8 cellular contexts compared by ENCODE assay signal in genomic region chr10:25017247-25017590, GRCh38. TPM values are rescaled to one million over a fixed set of nuclear protein-coding genes. Genes with fewer than 3 reads are reported as not detected.
A peak's percentile ranks its signal among the peaks of the same experiment; 100 is the strongest.
DNase-seq lines count a peak whose midpoint lies in the region; ATAC-seq and TF ChIP-seq lines count a peak whose summit lies in the region.

No MANE protein-coding gene starts in this region.

- ATAC-seq in GM21526 (IDR thresholded peaks at IDR 0.05; ENCODE audit: low FRiP score, unreplicated experiment) (peak; percentile 3), HG03432 (IDR thresholded peaks at IDR 0.05; ENCODE audit: unreplicated experiment) (no peak)

- peaks cover 24% of the 10 kb centered on the region for H3K36me3 Mint-ChIP-seq in Calu3 (ENCODE audit: insufficient read depth, unreplicated experiment)
- H3K36me3 Mint-ChIP-seq in activated T-helper 1 cell treated with anti-CD3 and anti-CD28 coated beads, Interleukin-12 subunit alpha, Interleukin-12 subunit beta, Interleukin-2, Interleukin-4 antibody, amounts not matched to agents 30 ng/mL and 10 ng/mL and 1 ng/mL, durations not matched to agents 14 hours and 24 hours and 36 hours (ENCODE audit: low read depth), result peaks cover 1% of the 10 kb centered on the region

- no peaks in the 10 kb centered on the region for H3K27me3 Mint-ChIP-seq in Calu3 (ENCODE audit: unreplicated experiment)
- peaks cover 2% of the 10 kb centered on the region for H3K27me3 Mint-ChIP-seq in activated T-helper 1 cell treated with anti-CD3 and anti-CD28 coated beads, Interleukin-12 subunit alpha, Interleukin-12 subunit beta, Interleukin-2, Interleukin-4 antibody, amounts not matched to agents 30 ng/mL and 10 ng/mL and 1 ng/mL, durations not matched to agents 14 hours and 24 hours and 36 hours (ENCODE audit: insufficient read depth)

- TF ChIP-seq CTCF in Calu3 (IDR thresholded peaks at IDR 0.05; ENCODE audit: unreplicated experiment) (no peak), right atrium auricular region (IDR thresholded peaks at IDR 0.05) (no peak)

- intact Hi-C loops in Calu3 (cut with micrococcal nuclease; ENCODE audit: unreplicated experiment), result loop anchor here (1.0 to 5.0 kb wide), 2 partner anchors 45 to 374 kb away; no protein-coding TSS in a partner anchor
- intact Hi-C loops in activated T-helper 1 cell treated with anti-CD3 and anti-CD28 coated beads, Interleukin-12 subunit alpha, Interleukin-12 subunit beta, Interleukin-2, Interleukin-4 antibody, amounts not matched to agents 30 ng/mL and 10 ng/mL and 1 ng/mL, durations not matched to agents 14 hours and 24 hours and 36 hours (cut with micrococcal nuclease), result loop anchor here (1.0 to 5.0 kb wide), 8 partner anchors 45 to 1580 kb away; partner anchors contain the start of gene OTUD1

- CTCF ChIA-PET in Calu3 (lab: Charles Lee), result no interaction called here

- H3K4me3 Mint-ChIP-seq in Calu3 (ENCODE audit: low read depth, unreplicated experiment), result peak overlapping the region; percentile 93
- H3K4me3 Mint-ChIP-seq in activated T-helper 1 cell treated with anti-CD3 and anti-CD28 coated beads, Interleukin-12 subunit alpha, Interleukin-12 subunit beta, Interleukin-2, Interleukin-4 antibody, amounts not matched to agents 30 ng/mL and 10 ng/mL and 1 ng/mL, durations not matched to agents 14 hours and 24 hours and 36 hours, result peak overlapping the region; percentile 89

- H3K4me1 Mint-ChIP-seq in Calu3 (ENCODE audit: low read depth, unreplicated experiment), result peaks cover 16% of the 10 kb centered on the region
- H3K4me1 Mint-ChIP-seq in activated T-helper 1 cell treated with anti-CD3 and anti-CD28 coated beads, Interleukin-12 subunit alpha, Interleukin-12 subunit beta, Interleukin-2, Interleukin-4 antibody, amounts not matched to agents 30 ng/mL and 10 ng/mL and 1 ng/mL, durations not matched to agents 14 hours and 24 hours and 36 hours (ENCODE audit: low read depth), result peaks cover 16% of the 10 kb centered on the region

- BruUV-seq in Calu3 (replicated peaks; lab: Mats Ljungman, UMichigan), result TSS peak; percentile 71

- DNase-seq in Calu3 (no peak), NCI-H1417 treated with DMSO at 0.1 percent for 48 hours (lab: John Stamatoyannopoulos, UW) (peak; percentile 11), right atrium auricular region (ENCODE audit: low spot score) (no peak), skeletal muscle cell (ENCODE audit: low read depth) (no peak), kidney tubule cell (ENCODE audit: low spot score) (no peak)
- no peak for DNase-seq in activated T-helper 1 cell treated with anti-CD3 and anti-CD28 coated beads, Interleukin-12 subunit alpha, Interleukin-12 subunit beta, Interleukin-2, Interleukin-4 antibody, amounts not matched to agents 30 ng/mL and 10 ng/mL and 1 ng/mL, durations not matched to agents 14 hours and 24 hours and 36 hours (ENCODE audit: low spot score)

- no peaks in the 10 kb centered on the region for H3K9me3 ChIP-seq in right atrium auricular region

- H3K4me1 ChIP-seq in right atrium auricular region, result peaks cover 0 to 13% of the 10 kb centered on the region in 2 donors

- H3K27me3 ChIP-seq in right atrium auricular region, result no peaks in the 10 kb centered on the region

- H3K36me3 ChIP-seq in right atrium auricular region, result no peaks in the 10 kb centered on the region

- H3K4me3 ChIP-seq in right atrium auricular region (peak overlapping the region; percentile 57 to 73), skeletal muscle cell (ENCODE audit: low read depth, low read length) (peak overlapping the region; percentile 74)

- peak overlapping the region; percentile 92 to 93 for H3K27ac ChIP-seq in right atrium auricular region

- H3K27ac Mint-ChIP-seq in Calu3 (ENCODE audit: unreplicated experiment), result peak overlapping the region; percentile 99
- H3K27ac Mint-ChIP-seq in activated T-helper 1 cell treated with anti-CD3 and anti-CD28 coated beads, Interleukin-12 subunit alpha, Interleukin-12 subunit beta, Interleukin-2, Interleukin-4 antibody, amounts not matched to agents 30 ng/mL and 10 ng/mL and 1 ng/mL, durations not matched to agents 14 hours and 24 hours and 36 hours, result peak overlapping the region; percentile 95

- H3K9me3 Mint-ChIP-seq in Calu3 (ENCODE audit: low read depth, unreplicated experiment), result no peaks in the 10 kb centered on the region
- peaks cover 7% of the 10 kb centered on the region for H3K9me3 Mint-ChIP-seq in activated T-helper 1 cell treated with anti-CD3 and anti-CD28 coated beads, Interleukin-12 subunit alpha, Interleukin-12 subunit beta, Interleukin-2, Interleukin-4 antibody, amounts not matched to agents 30 ng/mL and 10 ng/mL and 1 ng/mL, durations not matched to agents 14 hours and 24 hours and 36 hours

RNA-seq across cellular contexts. Expression of gene THNSL1, which starts 0.8 kb away (rescaled TPM):
- total RNA-seq in Calu3 (2022) (6.6 and 7.0 TPM in 2 replicates), right atrium auricular region (1 to 10 TPM; 1.1 to 2.1 TPM)
- total RNA-seq in activated T-helper 1 cell treated with anti-CD3 and anti-CD28 coated beads, Interleukin-12 subunit alpha, Interleukin-12 subunit beta, Interleukin-2, Interleukin-4 antibody, amounts not matched to agents 30 ng/mL and 10 ng/mL and 1 ng/mL, durations not matched to agents 14 hours and 24 hours and 36 hours, result 3.0 and 3.1 TPM in 2 replicates

RNA-seq across cellular contexts. Expression of gene ENKUR, which starts 1.3 kb away (rescaled TPM):
- total RNA-seq in Calu3 (2022) (0.37 and 0.66 TPM in 2 replicates), right atrium auricular region (not detected)
- total RNA-seq in activated T-helper 1 cell treated with anti-CD3 and anti-CD28 coated beads, Interleukin-12 subunit alpha, Interleukin-12 subunit beta, Interleukin-2, Interleukin-4 antibody, amounts not matched to agents 30 ng/mL and 10 ng/mL and 1 ng/mL, durations not matched to agents 14 hours and 24 hours and 36 hours, result not detected in 2 replicates
